In genomic region chr12:48084066-48084465, GRCh38 we compare ENCODE assay signal across 9 cellular contexts. TPM values are rescaled to one million over a fixed set of nuclear protein-coding genes. Genes with fewer than 3 reads are reported as not detected.
DNase-seq lines count a peak whose midpoint lies in the region; ATAC-seq, FAIRE-seq and TF ChIP-seq lines count a peak whose summit lies in the region.
"Had no signal": no experiment of that assay in that cellular context is flagged by ENCODE, and none has a peak within 500 bp of the region (broad histone marks: within the 10 kb centered on the region; RNA-seq: fewer than 3 reads in every experiment).

No MANE protein-coding gene starts in this region.

- no peak overlapping the region for H3K4me2 ChIP-seq in GM12878 (ENCODE audit: control insufficient read depth, insufficient read depth)

- H2AFZ ChIP-seq in GM12878 (ENCODE audit: control insufficient read depth, low read depth, low read length) = no peak overlapping the region

- no peaks in the 10 kb centered on the region for H3K79me2 ChIP-seq in GM12878 (ENCODE audit: control insufficient read depth, insufficient read depth, low read length)

- no peak overlapping the region for H3K9ac ChIP-seq in GM12878 (ENCODE audit: control insufficient read depth, insufficient read depth, low read length)

- DNase-seq in AML-193 (lab: John Stamatoyannopoulos, UW) = peak; percentile 13 to 29
- peak; percentile 19 for DNase-seq in HT-29 (ENCODE audit: low spot score)
- no peak for DNase-seq in GM12878 (ENCODE audit: low read depth, low spot score)
- DNase-seq in lower lobe of right lung = no peak
- no peak for DNase-seq in GM19240 (ENCODE audit: insufficient read length, low spot score)
- DNase-seq in HuH-7 (ENCODE audit: low spot score) = no peak
- DNase-seq in activated CD4-positive, alpha-beta T cell treated with anti-CD3 and anti-CD28 coated beads, Interleukin-2, amount 50 U/mL, for 1 hour = no peak
- DNase-seq in NOMO-1 (lab: John Stamatoyannopoulos, UW; ENCODE audit: unreplicated experiment in 2 of 2) = no peak
- DNase-seq: hypothalamus had no signal

- H4K20me1 ChIP-seq in GM12878 (ENCODE audit: control insufficient read depth, insufficient read depth) = no peaks in the 10 kb centered on the region

- in situ Hi-C loops in GM12878 (cut with MboI) = no loop called here

- TF ChIP-seq CTCF in GM12878 (IDR thresholded peaks at IDR 0.05 in 2 of 3, conservative IDR thresholded peaks at IDR 0.05 in 1 of 3; ENCODE audit: control insufficient read depth in 2 of 3, extremely low read depth in 1 of 3, insufficient read depth in 1 of 3, low read depth in 3 of 3, low read length in 3 of 3) (no peak; a peak in 1 of 6 replicates), lower lobe of right lung (IDR thresholded peaks at IDR 0.05) (peak; percentile 25)

- no peaks in the 10 kb centered on the region; the same call in 1 of the 2 replicates for H3K4me1 ChIP-seq in GM12878 (ENCODE audit: control insufficient read depth, insufficient read depth, low read length)
- no peaks in the 10 kb centered on the region for H3K4me1 ChIP-seq in lower lobe of right lung

- POLR2A ChIA-PET in GM12878 (lab: Charles Lee) = interaction anchor here (0.7 kb wide), 1 partner anchor 9 kb away, joined by 7 read pairs; no protein-coding TSS in a partner anchor

- RAD21 ChIA-PET in GM12878 (lab: Charles Lee; ENCODE audit: unreplicated experiment) = interaction anchor here (0.7 to 1.0 kb wide), 2 partner anchors 81 to 166 kb away, joined by 3 to 6 read pairs; no protein-coding TSS in a partner anchor

- no peak overlapping the region for H3K4me3 ChIP-seq in GM12878
- no peak overlapping the region for H3K4me3 ChIP-seq in lower lobe of right lung

- CTCF ChIA-PET in GM12878 (lab: Yijun Ruan, JAX) = interaction anchor here (0.6 to 4.8 kb wide), 11 partner anchors 9 to 718 kb away, joined by 3 to 38 read pairs (median 3); no protein-coding TSS in a partner anchor

- ATAC-seq in GM12878 = no peak
- ATAC-seq in lower lobe of right lung = no peak

- TF ChIP-seq EP300 in GM12878 (IDR thresholded peaks at IDR 0.05; ENCODE audit: borderline replicate concordance in 1 of 2, control insufficient read depth in 1 of 2, low read depth in 2 of 2, low read length in 2 of 2) = no peak

- intact Hi-C loops in GM12878 (cut with micrococcal nuclease; ENCODE audit: unreplicated experiment) = loop anchor here (2.0 to 5.0 kb wide), 2 partner anchors 81 to 122 kb away; partner anchors contain the start of gene TMEM106C
- intact Hi-C loops in lower lobe of right lung (cut with DNase I) = no loop called here

- H3K27ac ChIP-seq in GM12878 (ENCODE audit: control insufficient read depth, insufficient read depth) (no peak overlapping the region), lower lobe of right lung (no peak overlapping the region)

- peaks cover 6 to 23% of the 10 kb centered on the region in 2 experiments for H3K36me3 ChIP-seq in GM12878 (ENCODE audit: control insufficient read depth in 2 of 2, insufficient read depth in 2 of 2, low read length in 1 of 2)
- H3K36me3 ChIP-seq in lower lobe of right lung = peaks cover 83% of the 10 kb centered on the region

- peak; percentile 28 for TF ChIP-seq RAD21 in GM12878 (IDR thresholded peaks at IDR 0.05; ENCODE audit: insufficient read depth, low read depth, low read length)

- no peak for FAIRE-seq in GM12878 (lab: Jason Lieb, UNC)

- H3K27me3 ChIP-seq in GM12878 (replicated peaks in 1 of 2; ENCODE audit: control insufficient read depth in 2 of 2, insufficient read depth in 2 of 2, low read length in 1 of 2) (no peaks in the 10 kb centered on the region; a peak in 1 of 4 replicates), lower lobe of right lung (ENCODE audit: low read depth) (no peaks in the 10 kb centered on the region)

- 50% methylated on average over 1 of the region's 1 CpG for WGBS in GM12878 (ENCODE audit: insufficient coverage, insufficient replicate concordance, low lambda C conversion rate, missing lambda C conversion rate)

- SMC1A ChIA-PET in GM12878 (lab: Charles Lee; ENCODE audit: uncharacterized antibody, unreplicated experiment) = interaction anchor here (0.7 to 2.7 kb wide), 4 partner anchors 16 to 81 kb away, joined by 3 to 8 read pairs (median 3); no protein-coding TSS in a partner anchor

- BruUV-seq in GM12878 (replicated peaks; lab: Mats Ljungman, UMichigan) = no TSS peak

- no peak for TF ChIP-seq POLR2A in GM12878 (IDR thresholded peaks at IDR 0.05; ENCODE audit: low read depth, low read length)

- H3K9me3 ChIP-seq in GM12878 (replicated peaks; ENCODE audit: control insufficient read depth, insufficient read depth, low read length) = no peaks in the 10 kb centered on the region
- H3K9me3 ChIP-seq in lower lobe of right lung = no peaks in the 10 kb centered on the region

TF ChIP-seq in GM12878, 131 proteins besides CTCF, POLR2A, EP300 and RAD21:
- TF ChIP-seq RAD51 (IDR thresholded peaks at IDR 0.05) (no peak), SMC3 (IDR thresholded peaks at IDR 0.05; ENCODE audit: borderline replicate concordance, low read length) (peak; percentile 26; the same call in 1 of the 2 replicates), RELA (IDR thresholded peaks at IDR 0.05; ENCODE audit: borderline replicate concordance, partially characterized antibody) (no peak)

RNA-seq across cellular contexts. Expression of gene SENP1, which starts 21.8 kb away (rescaled TPM):
- 9.4 and 10.6 TPM in 2 replicates for total RNA-seq in HT-29 (2014; rRNA removed; shearing (Covaris generic))
- 79.4 and 95.8 TPM in 2 replicates for total RNA-seq in GM12878 (2013; cell fraction: nucleolus; rRNA removed)
- total RNA-seq in GM12878 (2014; rRNA removed) (30.0 and 35.9 TPM in 2 replicates), GM12878 (2014; rRNA removed; fragmentation: Illumina TruSeq; extraction: Trizol) (36.1 and 41.1 TPM in 2 replicates), GM12878 (2021) (28.2 and 29.4 TPM in 2 replicates), lower lobe of right lung (17.2 TPM)
- polyA plus RNA-seq in GM12878 (2011; ENCODE audit: low read depth) = 5.3 TPM
- polyA plus RNA-seq in GM12878 (2011; rRNA removed) (52.4 and 54.4 TPM in 2 replicates), GM12878 (2014; fragmentation: Illumina TruSeq; extraction: Trizol) (34.8 and 39.8 TPM in 2 replicates), GM12878 (2014; fragmentation: Nextera tagmentation; extraction: Ambion mirVana) (10 to 100 TPM in 1 of 2 experiments, 1 to 10 TPM in 1; 8.1 to 12.5 TPM), GM12878 (2014; rRNA removed) (17.3 and 21.2 TPM in 2 replicates), GM12878 (2016; fragmentation: Nextera tagmentation; extraction: Ambion mirVana) (10 to 100 TPM; 21.4 to 23.9 TPM)
- polyA plus RNA-seq in GM12878 (2011; cell fraction: cytosol; rRNA removed) = 20.8 and 25.5 TPM in 2 replicates
- polyA plus RNA-seq in GM12878 (2011; cell fraction: nucleus; rRNA removed) = 17.9 and 23.1 TPM in 2 replicates
- 9.5 and 9.9 TPM in 2 replicates for polyA plus RNA-seq in GM12878 (2012)
- polyA minus RNA-seq in GM12878 (2011; rRNA and poly(A)+ RNA removed) = 48.7 and 65.6 TPM in 2 replicates
- 14.8 and 20.3 TPM in 2 replicates for polyA minus RNA-seq in GM12878 (2011; cell fraction: cytosol; rRNA and poly(A)+ RNA removed)
- 26.7 and 42.0 TPM in 2 replicates for polyA minus RNA-seq in GM12878 (2011; cell fraction: nucleus; rRNA and poly(A)+ RNA removed)

RNA-seq across cellular contexts. Expression of gene PFKM, which starts 35.1 kb away (rescaled TPM):
- total RNA-seq in HT-29 (2014; rRNA removed; shearing (Covaris generic)) = 50.4 and 61.8 TPM in 2 replicates
- 107 and 125 TPM in 2 replicates for total RNA-seq in GM12878 (2013; cell fraction: nucleolus; rRNA removed)
- total RNA-seq in GM12878 (2014; rRNA removed) (59.6 and 62.8 TPM in 2 replicates), GM12878 (2014; rRNA removed; fragmentation: Illumina TruSeq; extraction: Trizol) (55.4 and 56.6 TPM in 2 replicates), GM12878 (2021) (77.5 and 80.0 TPM in 2 replicates), lower lobe of right lung (39.1 TPM)
- 56.2 TPM for polyA plus RNA-seq in GM12878 (2011; ENCODE audit: low read depth)
- polyA plus RNA-seq in GM12878 (2011; rRNA removed) (52.7 and 65.0 TPM in 2 replicates), GM12878 (2014; fragmentation: Illumina TruSeq; extraction: Trizol) (54.1 and 57.9 TPM in 2 replicates), GM12878 (2014; fragmentation: Nextera tagmentation; extraction: Ambion mirVana) (10 to 100 TPM; 27.6 to 39.0 TPM), GM12878 (2014; rRNA removed) (55.3 and 58.6 TPM in 2 replicates), GM12878 (2016; fragmentation: Nextera tagmentation; extraction: Ambion mirVana) (10 to 100 TPM; 54.5 to 56.2 TPM)
- polyA plus RNA-seq in GM12878 (2011; cell fraction: cytosol; rRNA removed) = 53.4 and 56.3 TPM in 2 replicates
- polyA plus RNA-seq in GM12878 (2011; cell fraction: nucleus; rRNA removed) = 137 and 152 TPM in 2 replicates
- 58.5 and 59.1 TPM in 2 replicates for polyA plus RNA-seq in GM12878 (2012)
- 74.3 and 86.8 TPM in 2 replicates for polyA minus RNA-seq in GM12878 (2011; rRNA and poly(A)+ RNA removed)
- 20.0 and 20.2 TPM in 2 replicates for polyA minus RNA-seq in GM12878 (2011; cell fraction: cytosol; rRNA and poly(A)+ RNA removed)
- polyA minus RNA-seq in GM12878 (2011; cell fraction: nucleus; rRNA and poly(A)+ RNA removed) = 44.1 and 51.7 TPM in 2 replicates

Comparison
In these comparisons a context has a peak if more than half of its experiments do, and no peak if none do; other contexts are left out.
1. DNase-seq: peak in AML-193 (2 of 2) and HT-29 (single experiment); none in GM12878 (single experiment), lower lobe of right lung (single experiment), GM19240 (single experiment), HuH-7 (single experiment), activated CD4-positive, alpha-beta T cell treated with anti-CD3 and anti-CD28 coated beads, Interleukin-2, amount 50 U/mL, for 1 hour (single experiment) and NOMO-1 (0 of 2).